ENCODE assay signal across 17 cellular contexts in genomic region chr7:99003419-99003818, GRCh38.
A peak's percentile ranks its signal among the peaks of the same experiment; 100 is the strongest.
DNase-seq lines count a peak whose midpoint lies in the region; ATAC-seq and TF ChIP-seq lines count a peak whose summit lies in the region.
"Had no signal": no experiment of that assay in that cellular context is flagged by ENCODE, and none has a peak within 500 bp of the region (broad histone marks: within the 10 kb centered on the region; RNA-seq: fewer than 3 reads in every experiment).

No MANE protein-coding gene starts in this region.

- H3K14ac ChIP-seq in mesenchymal stem cell (ENCODE audit: low read length in 2 of 2) = no peak overlapping the region

- H2BK120ac ChIP-seq in mesenchymal stem cell (ENCODE audit: low read depth, low read length) (no peak overlapping the region), mesendoderm (ENCODE audit: low read depth, low read length) (no peak overlapping the region)

- H3K56ac ChIP-seq in mesendoderm (ENCODE audit: low read length) = no peak overlapping the region

- no peak overlapping the region for H4K5ac ChIP-seq in mesendoderm (ENCODE audit: low read length)

- H3K79me1 ChIP-seq in mesenchymal stem cell (replicated peaks; ENCODE audit: low read length, poor library complexity, severe bottlenecking) = peaks cover 26% of the 10 kb centered on the region
- no peaks in the 10 kb centered on the region for H3K79me1 ChIP-seq in mesendoderm (ENCODE audit: low read length)

- peak overlapping the region; percentile 99 for H3K27ac ChIP-seq in mesenchymal stem cell (ENCODE audit: low read length, poor library complexity, severe bottlenecking)
- H3K27ac ChIP-seq in thoracic aorta = peak overlapping the region; percentile 60 to 62
- H3K27ac ChIP-seq in mesendoderm (ENCODE audit: low read depth, low read length) = no peak overlapping the region
- H3K27ac ChIP-seq: GM23248 had no signal

- H3K4ac ChIP-seq in mesenchymal stem cell (ENCODE audit: low read depth in 1 of 2, low read length in 2 of 2) (no peak overlapping the region), mesendoderm (ENCODE audit: low read depth, low read length) (no peak overlapping the region)

- no peak overlapping the region for H3K4me3 Mint-ChIP-seq in activated T-helper 2 cell treated with anti-CD3 and anti-CD28 coated beads, Interferon-gamma antibody, Interleukin-2, Interleukin-4, amounts not matched to agents 10 μg/mL and 5 μg/mL and 100 μg/mL, durations not matched to agents 14 hours and 24 hours and 36 hours (ENCODE audit: low read depth)
- H3K4me3 Mint-ChIP-seq: CD8-positive, alpha-beta memory T cell had no signal

- peak overlapping the region; percentile 54 for H2AK5ac ChIP-seq in mesenchymal stem cell (ENCODE audit: low read length, severe bottlenecking)
- no peak overlapping the region for H2AK5ac ChIP-seq in mesendoderm (ENCODE audit: low read length)

- H3K4me1 ChIP-seq in mesenchymal stem cell (ENCODE audit: control insufficient read depth, insufficient read depth, low read depth, low read length) (peaks cover 49% of the 10 kb centered on the region), thoracic aorta (ENCODE audit: control insufficient read depth in 1 of 2, low read depth in 2 of 2) (peaks cover 0 to 14% of the 10 kb centered on the region in 2 donors), mesendoderm (ENCODE audit: control insufficient read depth, low read depth, low read length) (no peaks in the 10 kb centered on the region)
- H3K4me1 ChIP-seq: BE2C had no signal

- H3K27me3 ChIP-seq in mesenchymal stem cell (ENCODE audit: control insufficient read depth in 1 of 2, insufficient read depth in 1 of 2, low read length in 2 of 2) (no peaks in the 10 kb centered on the region), thoracic aorta (replicated peaks; ENCODE audit: insufficient read depth) (no peaks in the 10 kb centered on the region), mesendoderm (ENCODE audit: insufficient read depth, low read length, poor library complexity) (no peaks in the 10 kb centered on the region)
- H3K27me3 ChIP-seq: BE2C had no signal

- WGBS in mesenchymal stem cell = 95% methylated on average over 15 of the region's 15 CpGs
- no CpG with 5 or more reads among the region's 15 CpGs for WGBS in mesendoderm (ENCODE audit: extremely low coverage, insufficient coverage, low lambda C conversion rate)

- H4K91ac ChIP-seq in mesenchymal stem cell (ENCODE audit: low read length) = no peak overlapping the region

- no peaks in the 10 kb centered on the region for H3K79me2 ChIP-seq in mesendoderm (ENCODE audit: control insufficient read depth, insufficient read depth, low read length)

- no peak overlapping the region for H4K8ac ChIP-seq in mesenchymal stem cell (ENCODE audit: low read length)
- no peak overlapping the region for H4K8ac ChIP-seq in mesendoderm (ENCODE audit: low read depth, low read length)

- H3K9me3 ChIP-seq in mesenchymal stem cell (ENCODE audit: control insufficient read depth, low read length) = no peaks in the 10 kb centered on the region
- no peaks in the 10 kb centered on the region for H3K9me3 ChIP-seq in thoracic aorta
- H3K9me3 ChIP-seq: BE2C had no signal

- H3K9ac ChIP-seq in mesenchymal stem cell (ENCODE audit: low read length) (no peak overlapping the region), mesendoderm (ENCODE audit: low read length) (no peak overlapping the region)
- H3K9ac ChIP-seq: GM23248 had no signal

- H3K4me2 ChIP-seq in mesenchymal stem cell (ENCODE audit: low read length, poor library complexity, severe bottlenecking) (no peak overlapping the region), mesendoderm (ENCODE audit: low read length) (no peak overlapping the region)

- H2BK15ac ChIP-seq in mesenchymal stem cell (ENCODE audit: low read depth, poor library complexity, severe bottlenecking) (no peak overlapping the region), mesendoderm (replicated peaks; ENCODE audit: low read depth) (no peak overlapping the region)

- H3K36me3 ChIP-seq in mesenchymal stem cell (ENCODE audit: control insufficient read depth in 1 of 2, insufficient read depth in 2 of 2, low read depth in 1 of 2, low read length in 2 of 2) = peaks cover 52 to 85% of the 10 kb centered on the region in 2 experiments
- peaks cover 56% of the 10 kb centered on the region for H3K36me3 ChIP-seq in thoracic aorta
- peaks cover 19% of the 10 kb centered on the region for H3K36me3 ChIP-seq in mesendoderm (ENCODE audit: control insufficient read depth, insufficient read depth, low read length)

- TF ChIP-seq CTCF in thoracic aorta (IDR thresholded peaks at IDR 0.05) = no peak

- H3K18ac ChIP-seq in mesenchymal stem cell (ENCODE audit: low read depth in 1 of 2, low read length in 2 of 2) (no peak overlapping the region), mesendoderm (ENCODE audit: low read length) (no peak overlapping the region)

- H2BK5ac ChIP-seq in mesenchymal stem cell (ENCODE audit: low read depth, low read length, poor library complexity, severe bottlenecking) (peak overlapping the region; percentile 60), mesendoderm (ENCODE audit: low read length) (no peak overlapping the region)

- intact Hi-C loops in activated T-helper 2 cell treated with anti-CD3 and anti-CD28 coated beads, Interferon-gamma antibody, Interleukin-2, Interleukin-4, amounts not matched to agents 10 μg/mL and 5 μg/mL and 100 μg/mL, durations not matched to agents 14 hours and 24 hours and 36 hours (cut with micrococcal nuclease) = no loop called here

- no peaks in the 10 kb centered on the region for H3K4me1 Mint-ChIP-seq in activated T-helper 2 cell treated with anti-CD3 and anti-CD28 coated beads, Interferon-gamma antibody, Interleukin-2, Interleukin-4, amounts not matched to agents 10 μg/mL and 5 μg/mL and 100 μg/mL, durations not matched to agents 14 hours and 24 hours and 36 hours (ENCODE audit: low read depth)

- H3K27ac Mint-ChIP-seq in activated T-helper 2 cell treated with anti-CD3 and anti-CD28 coated beads, Interferon-gamma antibody, Interleukin-2, Interleukin-4, amounts not matched to agents 10 μg/mL and 5 μg/mL and 100 μg/mL, durations not matched to agents 14 hours and 24 hours and 36 hours = no peak overlapping the region
- H3K27ac Mint-ChIP-seq: CD8-positive, alpha-beta memory T cell had no signal

- no peaks in the 10 kb centered on the region for H3K9me3 Mint-ChIP-seq in activated T-helper 2 cell treated with anti-CD3 and anti-CD28 coated beads, Interferon-gamma antibody, Interleukin-2, Interleukin-4, amounts not matched to agents 10 μg/mL and 5 μg/mL and 100 μg/mL, durations not matched to agents 14 hours and 24 hours and 36 hours
- H3K9me3 Mint-ChIP-seq: CD8-positive, alpha-beta memory T cell had no signal

- no peak overlapping the region for H3K23ac ChIP-seq in mesenchymal stem cell (ENCODE audit: low read length in 2 of 2)
- H3K23ac ChIP-seq in mesendoderm (ENCODE audit: low read length) = no peak overlapping the region

- H3K27me3 Mint-ChIP-seq in activated T-helper 2 cell treated with anti-CD3 and anti-CD28 coated beads, Interferon-gamma antibody, Interleukin-2, Interleukin-4, amounts not matched to agents 10 μg/mL and 5 μg/mL and 100 μg/mL, durations not matched to agents 14 hours and 24 hours and 36 hours (ENCODE audit: low read depth) = no peaks in the 10 kb centered on the region
- H3K27me3 Mint-ChIP-seq: CD8-positive, alpha-beta memory T cell had no signal

- no peak overlapping the region for H2AFZ ChIP-seq in mesenchymal stem cell (ENCODE audit: low read depth, low read length)
- H2AFZ ChIP-seq: GM23248 had no signal

- no peak overlapping the region for H3K4me3 ChIP-seq in mesenchymal stem cell (ENCODE audit: insufficient read depth in 1 of 2, low read depth in 1 of 2, low read length in 2 of 2)
- H3K4me3 ChIP-seq in thoracic aorta = no peak overlapping the region
- no peak overlapping the region for H3K4me3 ChIP-seq in mesendoderm (ENCODE audit: low read length)
- H3K4me3 ChIP-seq: GM23248 had no signal

- H2BK12ac ChIP-seq in mesenchymal stem cell (ENCODE audit: low read length in 2 of 2) = no peak overlapping the region

- H3K36me3 Mint-ChIP-seq in activated T-helper 2 cell treated with anti-CD3 and anti-CD28 coated beads, Interferon-gamma antibody, Interleukin-2, Interleukin-4, amounts not matched to agents 10 μg/mL and 5 μg/mL and 100 μg/mL, durations not matched to agents 14 hours and 24 hours and 36 hours (ENCODE audit: low read depth) = peaks cover 58% of the 10 kb centered on the region

- ATAC-seq in thoracic aorta (ENCODE audit: insufficient number of reproducible peaks, low FRiP score, low read depth) = no peak
- ATAC-seq: Panc1, Right ventricle myocardium inferior had no signal

- DNase-seq in D341Med (ENCODE audit: low spot score) (peak; percentile 20), mesenchymal stem cell (no peak), thoracic aorta (ENCODE audit: low spot score) (no peak), NCI-H1048 (lab: John Stamatoyannopoulos, UW) (no peak), mesendoderm (no peak), AG08395 (ENCODE audit: low spot score) (no peak)
- peak; percentile 1 for DNase-seq in activated T-helper 2 cell treated with anti-CD3 and anti-CD28 coated beads, Interferon-gamma antibody, Interleukin-2, Interleukin-4, amounts not matched to agents 10 μg/mL and 5 μg/mL and 100 μg/mL, durations not matched to agents 14 hours and 24 hours and 36 hours (ENCODE audit: low spot score)
- DNase-seq: BE2C; CD8-positive, alpha-beta memory T cell; DMS 273 treated with DMSO at 0.1 percent for 48 hours; GM23248; MV-4-11; NCI-H1436; NCI-H446; NCI-H774 had no signal

Comparison
In these comparisons a context has a peak if more than half of its experiments do, and no peak if none do; other contexts are left out.
1. DNase-seq: peak in D341Med (single experiment) and activated T-helper 2 cell treated with anti-CD3 and anti-CD28 coated beads, Interferon-gamma antibody, Interleukin-2, Interleukin-4, amounts not matched to agents 10 μg/mL and 5 μg/mL and 100 μg/mL, durations not matched to agents 14 hours and 24 hours and 36 hours (single experiment); none in mesenchymal stem cell (single experiment), thoracic aorta (single experiment), NCI-H1048 (single experiment), mesendoderm (single experiment) and AG08395 (single experiment).